ENCODE assay signal across 1 cellular context in genomic region chr7:2079332-2080068, GRCh38.
A peak's percentile ranks its signal among the peaks of the same experiment; 100 is the strongest.
TF ChIP-seq lines count a peak whose summit lies in the region.

No MANE protein-coding gene starts in this region.

TF ChIP-seq in K562, 482 proteins besides CTCF, POLR2A, EP300 and RAD21 (continued from another document and continues in another):
- TF ChIP-seq ZBTB26 (CRISPR knock-in tag; IDR thresholded peaks at IDR 0.05) (no peak), ARID1B (IDR thresholded peaks at IDR 0.05) (peak; percentile 46; the same call in 1 of the 2 replicates), SAP30 (IDR thresholded peaks at IDR 0.05; ENCODE audit: borderline replicate concordance, insufficient read depth, low read depth, low read length, poor library complexity, severe bottlenecking) (no peak), PHB (CRISPR knock-in tag; IDR thresholded peaks at IDR 0.05) (no peak), CBX8 (IDR thresholded peaks at IDR 0.05; ENCODE audit: borderline replicate concordance, extremely low read depth, low read depth, low read length, poor library complexity, severe bottlenecking) (no peak), HMG20B (CRISPR knock-in tag; IDR thresholded peaks at IDR 0.05) (no peak), NFATC3 (IDR thresholded peaks at IDR 0.05) (no peak), NCOA4 (IDR thresholded peaks at IDR 0.05; ENCODE audit: partially characterized antibody) (no peak), ELK3 (CRISPR knock-in tag; IDR thresholded peaks at IDR 0.05) (no peak), ZNF431 (CRISPR knock-in tag; IDR thresholded peaks at IDR 0.05) (no peak), ZNF239 (CRISPR knock-in tag; IDR thresholded peaks at IDR 0.05) (no peak), RBM39 (optimal IDR thresholded peaks at IDR 0.05; ENCODE audit: low read depth, low read length) (no peak), PHTF2 (CRISPR knock-in tag; IDR thresholded peaks at IDR 0.05) (no peak), ZZZ3 (IDR thresholded peaks at IDR 0.05) (no peak), ZNF217 (CRISPR knock-in tag; IDR thresholded peaks at IDR 0.05) (no peak), PPARD (CRISPR knock-in tag; IDR thresholded peaks at IDR 0.05) (no peak), DLX4 (CRISPR knock-in tag; IDR thresholded peaks at IDR 0.05) (no peak), NONO (IDR thresholded peaks at IDR 0.05; ENCODE audit: low read depth in 2 of 2, low read length in 1 of 2) (no peak), FIP1L1 (IDR thresholded peaks at IDR 0.05; ENCODE audit: low read depth, low read length, poor library complexity, severe bottlenecking) (no peak), THRAP3 (IDR thresholded peaks at IDR 0.05; ENCODE audit: borderline replicate concordance) (no peak), BRF1 (IDR thresholded peaks at IDR 0.05; ENCODE audit: borderline replicate concordance, extremely low read depth, insufficient read length) (no peak), CREM (IDR thresholded peaks at IDR 0.05; ENCODE audit: low read depth) (peak; percentile 77), NR3C1 (CRISPR knock-in tag; IDR thresholded peaks at IDR 0.05) (no peak), UBTF (IDR thresholded peaks at IDR 0.05; ENCODE audit: borderline replicate concordance in 1 of 2, low read depth in 2 of 2, low read length in 2 of 2) (0 out of 4 replicates have a peak, but pooled peaks of 1 of the 2 experiments have one; percentile 15), XRCC5 (IDR thresholded peaks at IDR 0.05; ENCODE audit: low read depth, low read length) (no peak), CHD2 (IDR thresholded peaks at IDR 0.05; ENCODE audit: low read depth, low read length) (no peak), HNRNPL (IDR thresholded peaks at IDR 0.05; ENCODE audit: low read depth, low read length) (no peak), POLR2B (IDR thresholded peaks at IDR 0.05; ENCODE audit: low read depth, partially characterized antibody) (no peak), SOX6 (IDR thresholded peaks at IDR 0.05) (no peak), ZNF24 (IDR thresholded peaks at IDR 0.05) (no peak), ZNF76 (CRISPR knock-in tag; IDR thresholded peaks at IDR 0.05; ENCODE audit: borderline replicate concordance) (no peak), HDAC1 (IDR thresholded peaks at IDR 0.05) (no peak), ETV5 (CRISPR knock-in tag; IDR thresholded peaks at IDR 0.05; ENCODE audit: low read depth) (peak; percentile 65; the same call in 1 of the 2 replicates), TFAM (CRISPR knock-in tag; conservative IDR thresholded peaks at IDR 0.05) (no peak), ZNF124 (CRISPR knock-in tag; IDR thresholded peaks at IDR 0.05) (no peak), ILF3 (IDR thresholded peaks at IDR 0.05; ENCODE audit: borderline replicate concordance) (no peak), ZBTB7A (IDR thresholded peaks at IDR 0.05; ENCODE audit: borderline replicate concordance, control insufficient read depth, low read depth, low read length) (peak; percentile 43; the same call in 1 of the 2 replicates), CCAR2 (IDR thresholded peaks at IDR 0.05; ENCODE audit: low read depth, low read length) (no peak), ZNF589 (CRISPR knock-in tag; IDR thresholded peaks at IDR 0.05; ENCODE audit: low read depth) (0 out of 2 replicates have a peak, but pooled peaks have one; percentile 46), NBN (IDR thresholded peaks at IDR 0.05; ENCODE audit: low read depth) (no peak), RHOXF2B (CRISPR knock-in tag; conservative IDR thresholded peaks at IDR 0.05) (no peak), ZNF174 (CRISPR knock-in tag; IDR thresholded peaks at IDR 0.05) (no peak), ZNF780A (CRISPR knock-in tag; IDR thresholded peaks at IDR 0.05) (no peak), ZBTB2 (IDR thresholded peaks at IDR 0.05) (no peak), NRF1 (conservative IDR thresholded peaks at IDR 0.05 in 1 of 2, IDR thresholded peaks at IDR 0.05 in 1 of 2) (peak; percentile 36 to 38; a peak in 2 of 4 replicates), GABPB1 (CRISPR knock-in tag; IDR thresholded peaks at IDR 0.05) (peak; percentile 39; the same call in 1 of the 2 replicates), GABPA (tag; conservative IDR thresholded peaks at IDR 0.05; ENCODE audit: low read depth) (0 out of 2 replicates have a peak, but pooled peaks have one; percentile 27), CBX1 (IDR thresholded peaks at IDR 0.05; ENCODE audit: low read depth) (no peak)
- TF ChIP-seq, protein P1, sequence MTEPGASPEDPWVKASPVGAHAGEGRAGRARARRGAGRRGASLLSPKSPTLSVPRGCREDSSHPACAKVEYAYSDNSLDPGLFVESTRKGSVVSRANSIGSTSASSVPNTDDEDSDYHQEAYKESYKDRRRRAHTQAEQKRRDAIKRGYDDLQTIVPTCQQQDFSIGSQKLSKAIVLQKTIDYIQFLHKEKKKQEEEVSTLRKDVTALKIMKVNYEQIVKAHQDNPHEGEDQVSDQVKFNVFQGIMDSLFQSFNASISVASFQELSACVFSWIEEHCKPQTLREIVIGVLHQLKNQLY (CRISPR knock-in tag; conservative IDR thresholded peaks at IDR 0.05) = no peak
- TF ChIP-seq, protein P2, sequence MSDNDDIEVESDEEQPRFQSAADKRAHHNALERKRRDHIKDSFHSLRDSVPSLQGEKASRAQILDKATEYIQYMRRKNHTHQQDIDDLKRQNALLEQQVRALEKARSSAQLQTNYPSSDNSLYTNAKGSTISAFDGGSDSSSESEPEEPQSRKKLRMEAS (CRISPR knock-in tag; IDR thresholded peaks at IDR 0.05) = peak; percentile 64; the same call in 1 of the 2 replicates
- TF ChIP-seq, protein P3, sequence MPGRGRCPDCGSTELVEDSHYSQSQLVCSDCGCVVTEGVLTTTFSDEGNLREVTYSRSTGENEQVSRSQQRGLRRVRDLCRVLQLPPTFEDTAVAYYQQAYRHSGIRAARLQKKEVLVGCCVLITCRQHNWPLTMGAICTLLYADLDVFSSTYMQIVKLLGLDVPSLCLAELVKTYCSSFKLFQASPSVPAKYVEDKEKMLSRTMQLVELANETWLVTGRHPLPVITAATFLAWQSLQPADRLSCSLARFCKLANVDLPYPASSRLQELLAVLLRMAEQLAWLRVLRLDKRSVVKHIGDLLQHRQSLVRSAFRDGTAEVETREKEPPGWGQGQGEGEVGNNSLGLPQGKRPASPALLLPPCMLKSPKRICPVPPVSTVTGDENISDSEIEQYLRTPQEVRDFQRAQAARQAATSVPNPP (IDR thresholded peaks at IDR 0.05; ENCODE audit: borderline replicate concordance, insufficient read depth, insufficient read length) = no peak
- TF ChIP-seq, protein P4, sequence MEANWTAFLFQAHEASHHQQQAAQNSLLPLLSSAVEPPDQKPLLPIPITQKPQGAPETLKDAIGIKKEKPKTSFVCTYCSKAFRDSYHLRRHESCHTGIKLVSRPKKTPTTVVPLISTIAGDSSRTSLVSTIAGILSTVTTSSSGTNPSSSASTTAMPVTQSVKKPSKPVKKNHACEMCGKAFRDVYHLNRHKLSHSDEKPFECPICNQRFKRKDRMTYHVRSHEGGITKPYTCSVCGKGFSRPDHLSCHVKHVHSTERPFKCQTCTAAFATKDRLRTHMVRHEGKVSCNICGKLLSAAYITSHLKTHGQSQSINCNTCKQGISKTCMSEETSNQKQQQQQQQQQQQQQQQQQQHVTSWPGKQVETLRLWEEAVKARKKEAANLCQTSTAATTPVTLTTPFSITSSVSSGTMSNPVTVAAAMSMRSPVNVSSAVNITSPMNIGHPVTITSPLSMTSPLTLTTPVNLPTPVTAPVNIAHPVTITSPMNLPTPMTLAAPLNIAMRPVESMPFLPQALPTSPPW (CRISPR knock-in tag; IDR thresholded peaks at IDR 0.05) = peak; percentile 58
- TF ChIP-seq, protein P5, sequence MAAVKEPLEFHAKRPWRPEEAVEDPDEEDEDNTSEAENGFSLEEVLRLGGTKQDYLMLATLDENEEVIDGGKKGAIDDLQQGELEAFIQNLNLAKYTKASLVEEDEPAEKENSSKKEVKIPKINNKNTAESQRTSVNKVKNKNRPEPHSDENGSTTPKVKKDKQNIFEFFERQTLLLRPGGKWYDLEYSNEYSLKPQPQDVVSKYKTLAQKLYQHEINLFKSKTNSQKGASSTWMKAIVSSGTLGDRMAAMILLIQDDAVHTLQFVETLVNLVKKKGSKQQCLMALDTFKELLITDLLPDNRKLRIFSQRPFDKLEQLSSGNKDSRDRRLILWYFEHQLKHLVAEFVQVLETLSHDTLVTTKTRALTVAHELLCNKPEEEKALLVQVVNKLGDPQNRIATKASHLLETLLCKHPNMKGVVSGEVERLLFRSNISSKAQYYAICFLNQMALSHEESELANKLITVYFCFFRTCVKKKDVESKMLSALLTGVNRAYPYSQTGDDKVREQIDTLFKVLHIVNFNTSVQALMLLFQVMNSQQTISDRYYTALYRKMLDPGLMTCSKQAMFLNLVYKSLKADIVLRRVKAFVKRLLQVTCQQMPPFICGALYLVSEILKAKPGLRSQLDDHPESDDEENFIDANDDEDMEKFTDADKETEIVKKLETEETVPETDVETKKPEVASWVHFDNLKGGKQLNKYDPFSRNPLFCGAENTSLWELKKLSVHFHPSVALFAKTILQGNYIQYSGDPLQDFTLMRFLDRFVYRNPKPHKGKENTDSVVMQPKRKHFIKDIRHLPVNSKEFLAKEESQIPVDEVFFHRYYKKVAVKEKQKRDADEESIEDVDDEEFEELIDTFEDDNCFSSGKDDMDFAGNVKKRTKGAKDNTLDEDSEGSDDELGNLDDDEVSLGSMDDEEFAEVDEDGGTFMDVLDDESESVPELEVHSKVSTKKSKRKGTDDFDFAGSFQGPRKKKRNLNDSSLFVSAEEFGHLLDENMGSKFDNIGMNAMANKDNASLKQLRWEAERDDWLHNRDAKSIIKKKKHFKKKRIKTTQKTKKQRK (IDR thresholded peaks at IDR 0.05; ENCODE audit: borderline replicate concordance, low read depth, low read length) = no peak
- TF ChIP-seq, protein P6, sequence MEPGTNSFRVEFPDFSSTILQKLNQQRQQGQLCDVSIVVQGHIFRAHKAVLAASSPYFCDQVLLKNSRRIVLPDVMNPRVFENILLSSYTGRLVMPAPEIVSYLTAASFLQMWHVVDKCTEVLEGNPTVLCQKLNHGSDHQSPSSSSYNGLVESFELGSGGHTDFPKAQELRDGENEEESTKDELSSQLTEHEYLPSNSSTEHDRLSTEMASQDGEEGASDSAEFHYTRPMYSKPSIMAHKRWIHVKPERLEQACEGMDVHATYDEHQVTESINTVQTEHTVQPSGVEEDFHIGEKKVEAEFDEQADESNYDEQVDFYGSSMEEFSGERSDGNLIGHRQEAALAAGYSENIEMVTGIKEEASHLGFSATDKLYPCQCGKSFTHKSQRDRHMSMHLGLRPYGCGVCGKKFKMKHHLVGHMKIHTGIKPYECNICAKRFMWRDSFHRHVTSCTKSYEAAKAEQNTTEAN (CRISPR knock-in tag; IDR thresholded peaks at IDR 0.05) = no peak
- TF ChIP-seq, protein P7, sequence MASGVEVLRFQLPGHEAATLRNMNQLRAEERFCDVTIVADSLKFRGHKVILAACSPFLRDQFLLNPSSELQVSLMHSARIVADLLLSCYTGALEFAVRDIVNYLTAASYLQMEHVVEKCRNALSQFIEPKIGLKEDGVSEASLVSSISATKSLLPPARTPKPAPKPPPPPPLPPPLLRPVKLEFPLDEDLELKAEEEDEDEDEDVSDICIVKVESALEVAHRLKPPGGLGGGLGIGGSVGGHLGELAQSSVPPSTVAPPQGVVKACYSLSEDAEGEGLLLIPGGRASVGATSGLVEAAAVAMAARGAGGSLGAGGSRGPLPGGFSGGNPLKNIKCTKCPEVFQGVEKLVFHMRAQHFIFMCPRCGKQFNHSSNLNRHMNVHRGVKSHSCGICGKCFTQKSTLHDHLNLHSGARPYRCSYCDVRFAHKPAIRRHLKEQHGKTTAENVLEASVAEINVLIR (CRISPR knock-in tag; IDR thresholded peaks at IDR 0.05) = 0 out of 2 replicates have a peak, but pooled peaks have one; percentile 16
